In the genomic region with DNA sequence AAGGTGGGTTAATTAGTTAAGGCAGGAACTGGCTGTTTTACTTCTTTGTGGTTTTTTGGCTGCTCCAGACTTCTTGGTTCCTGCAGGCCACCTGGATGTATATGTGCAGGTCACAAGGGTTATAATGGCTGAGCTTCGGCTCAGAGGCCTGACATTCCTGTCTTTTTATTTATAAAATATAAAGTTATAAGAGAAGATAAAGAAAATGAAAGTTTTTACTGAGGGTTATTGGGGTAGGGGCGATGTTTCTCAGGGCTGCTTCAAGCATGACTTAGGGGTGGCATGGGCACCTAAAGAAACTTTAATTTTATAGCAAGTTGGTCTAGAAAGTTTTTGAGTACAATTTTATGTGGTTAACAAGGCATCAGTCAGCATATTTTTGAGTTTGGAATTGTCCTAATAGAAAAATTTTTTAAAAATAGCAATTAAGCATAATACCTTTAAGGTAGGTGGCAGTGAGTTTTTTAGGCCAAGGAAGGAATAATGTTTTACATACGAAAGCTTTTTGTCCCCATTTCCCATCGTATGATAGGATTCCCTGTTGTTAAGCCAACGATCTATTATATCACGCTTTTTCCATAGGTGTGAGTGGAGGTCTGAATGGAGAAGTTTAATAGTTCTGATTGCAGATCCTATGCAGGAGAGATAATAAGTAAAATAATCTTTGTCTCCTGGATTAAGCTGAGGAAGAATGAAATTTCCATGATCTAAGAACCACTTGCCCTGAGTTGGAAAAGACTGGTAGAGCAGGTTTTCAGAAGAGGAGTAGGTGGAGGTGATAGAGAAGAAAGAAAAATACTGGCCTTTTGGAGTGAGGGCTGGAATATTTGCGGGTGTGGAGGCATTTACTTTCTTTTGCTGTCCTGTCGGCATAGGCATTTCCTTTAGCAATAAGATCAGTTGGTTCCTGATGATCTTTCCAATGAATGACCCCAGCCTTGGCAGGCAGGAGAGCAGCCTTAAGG, we compare ENCODE assay signal across 19 cellular contexts. TPM values are rescaled to one million over a fixed set of nuclear protein-coding genes. Genes with fewer than 3 reads are reported as not detected.
"Had no signal": no experiment of that assay in that cellular context is flagged by ENCODE, and none has a peak within 500 bp of the region (broad histone marks: within the 10 kb centered on the region; RNA-seq: fewer than 3 reads in every experiment).

No MANE protein-coding gene starts in this region.

- H3K27ac Mint-ChIP-seq: activated CD4-positive, alpha-beta memory T cell treated with anti-CD3 and anti-CD28 coated beads, Interleukin-2, amount 10 ng/mL, durations not matched to agents 7 days and 5 days; activated naive CD8-positive, alpha-beta T cell treated with anti-CD3 and anti-CD28 coated beads, Interleukin-2, amount 10 ng/mL, durations not matched to agents 7 days and 5 days; nephron progenitor cell; stimulated activated naive CD8-positive, alpha-beta T cell treated with anti-CD3 and anti-CD28 coated beads, Interleukin-15, amount 100 ng/mL, for 72 hours; T-cell had no signal

- H3K4me3 Mint-ChIP-seq: activated CD4-positive, alpha-beta memory T cell treated with anti-CD3 and anti-CD28 coated beads, Interleukin-2, amount 10 ng/mL, durations not matched to agents 7 days and 5 days; activated naive CD8-positive, alpha-beta T cell treated with anti-CD3 and anti-CD28 coated beads, Interleukin-2, amount 10 ng/mL, durations not matched to agents 7 days and 5 days; nephron progenitor cell; stimulated activated naive CD8-positive, alpha-beta T cell treated with anti-CD3 and anti-CD28 coated beads, Interleukin-15, amount 100 ng/mL, for 72 hours; T-cell had no signal

- H3K9me3 ChIP-seq: esophagus muscularis mucosa, sigmoid colon, thoracic aorta had no signal

- H3K4me1 ChIP-seq: esophagus muscularis mucosa, foreskin keratinocyte, sigmoid colon had no signal

- H3K9me3 Mint-ChIP-seq: activated CD4-positive, alpha-beta memory T cell treated with anti-CD3 and anti-CD28 coated beads, Interleukin-2, amount 10 ng/mL, durations not matched to agents 7 days and 5 days had no signal

- ATAC-seq: foreskin keratinocyte; left lobe of liver; stimulated activated naive CD8-positive, alpha-beta T cell treated with anti-CD3 and anti-CD28 coated beads, Interleukin-15, amount 100 ng/mL, for 72 hours; T-cell had no signal

- H3K27me3 ChIP-seq: dorsolateral prefrontal cortex, esophagus muscularis mucosa, foreskin keratinocyte, sigmoid colon had no signal

- H3K27ac ChIP-seq: dorsolateral prefrontal cortex, esophagus muscularis mucosa, foreskin keratinocyte, sigmoid colon, thoracic aorta had no signal

- H3K4me1 Mint-ChIP-seq: activated CD4-positive, alpha-beta memory T cell treated with anti-CD3 and anti-CD28 coated beads, Interleukin-2, amount 10 ng/mL, durations not matched to agents 7 days and 5 days; activated naive CD8-positive, alpha-beta T cell treated with anti-CD3 and anti-CD28 coated beads, Interleukin-2, amount 10 ng/mL, durations not matched to agents 7 days and 5 days; nephron progenitor cell; stimulated activated naive CD8-positive, alpha-beta T cell treated with anti-CD3 and anti-CD28 coated beads, Interleukin-15, amount 100 ng/mL, for 72 hours; T-cell had no signal

- H3K36me3 Mint-ChIP-seq: activated naive CD8-positive, alpha-beta T cell treated with anti-CD3 and anti-CD28 coated beads, Interleukin-2, amount 10 ng/mL, durations not matched to agents 7 days and 5 days; T-cell had no signal

- H3K36me3 ChIP-seq: esophagus muscularis mucosa, sigmoid colon, thoracic aorta had no signal

- H3K4me3 ChIP-seq: dorsolateral prefrontal cortex, esophagus muscularis mucosa, sigmoid colon, thoracic aorta had no signal

- DNase-seq: activated CD4-positive, alpha-beta memory T cell treated with anti-CD3 and anti-CD28 coated beads, Interleukin-2, amount 10 ng/mL, durations not matched to agents 7 days and 5 days; activated CD4-positive, alpha-beta T cell treated with anti-CD3 and anti-CD28 coated beads for 1 hour; activated naive CD8-positive, alpha-beta T cell treated with anti-CD3 and anti-CD28 coated beads, Interleukin-2, amount 10 ng/mL, durations not matched to agents 7 days and 5 days; aorta; dorsolateral prefrontal cortex; foreskin keratinocyte; head of caudate nucleus; nephron progenitor cell; sigmoid colon; stimulated activated CD4-positive, alpha-beta T cell treated with anti-CD3 and anti-CD28 coated beads, Interleukin-4, amount 100 ng/mL, for 1 hour; stimulated activated naive CD8-positive, alpha-beta T cell treated with anti-CD3 and anti-CD28 coated beads, Interleukin-15, amount 100 ng/mL, for 72 hours; T-cell; T1000 had no signal

- H3K27me3 Mint-ChIP-seq: activated CD4-positive, alpha-beta memory T cell treated with anti-CD3 and anti-CD28 coated beads, Interleukin-2, amount 10 ng/mL, durations not matched to agents 7 days and 5 days; activated naive CD8-positive, alpha-beta T cell treated with anti-CD3 and anti-CD28 coated beads, Interleukin-2, amount 10 ng/mL, durations not matched to agents 7 days and 5 days; stimulated activated naive CD8-positive, alpha-beta T cell treated with anti-CD3 and anti-CD28 coated beads, Interleukin-15, amount 100 ng/mL, for 72 hours; T-cell had no signal

RNA-seq across cellular contexts. Expression of a gene that starts 10.1 kb away (rescaled TPM):
- total RNA-seq: activated CD4-positive, alpha-beta memory T cell treated with anti-CD3 and anti-CD28 coated beads, Interleukin-2, amount 10 ng/mL, durations not matched to agents 7 days and 5 days; activated naive CD8-positive, alpha-beta T cell treated with anti-CD3 and anti-CD28 coated beads, Interleukin-2, amount 10 ng/mL, durations not matched to agents 7 days and 5 days; aorta; dorsolateral prefrontal cortex; esophagus muscularis mucosa; foreskin keratinocyte; left lobe of liver; mesenteric fat pad; omental fat pad; pulmonary artery endothelial cell; sigmoid colon; T-cell; thoracic aorta had no signal
